ENCODE assay signal across 2 cellular contexts in genomic region chr4:95204873-95205272, GRCh38.
TF ChIP-seq lines count a peak whose summit lies in the region.

No MANE protein-coding gene starts in this region.

TF ChIP-seq in Ishikawa, 13 proteins besides CTCF, POLR2A, EP300 and RAD21 (continued from another document):
- TF ChIP-seq REST (IDR thresholded peaks at IDR 0.05; ENCODE audit: low read depth) (no peak), CEBPB (IDR thresholded peaks at IDR 0.05) (no peak), USF1 (IDR thresholded peaks at IDR 0.05) (no peak)

TF ChIP-seq in GM12878, 131 proteins besides CTCF, POLR2A, EP300 and RAD21 (continued from another document):
- TF ChIP-seq ZBTB11 (CRISPR knock-in tag; IDR thresholded peaks at IDR 0.05) (no peak), HDAC2 (IDR thresholded peaks at IDR 0.05) (no peak), SMC3 (IDR thresholded peaks at IDR 0.05; ENCODE audit: borderline replicate concordance, low read length) (no peak), REST (IDR thresholded peaks at IDR 0.05; ENCODE audit: low read depth, low read length) (no peak), PML (IDR thresholded peaks at IDR 0.05; ENCODE audit: low read length) (no peak), WRNIP1 (IDR thresholded peaks at IDR 0.05; ENCODE audit: borderline replicate concordance, low read depth, low read length) (no peak), HDAC6 (IDR thresholded peaks at IDR 0.05; ENCODE audit: unreplicated experiment) (no peak), CUX1 (IDR thresholded peaks at IDR 0.05; ENCODE audit: insufficient replicate concordance, low read depth, low read length) (no peak), TCF7 (IDR thresholded peaks at IDR 0.05; ENCODE audit: borderline replicate concordance) (no peak)
